18 cellular contexts compared by ENCODE assay signal in the genomic region with DNA sequence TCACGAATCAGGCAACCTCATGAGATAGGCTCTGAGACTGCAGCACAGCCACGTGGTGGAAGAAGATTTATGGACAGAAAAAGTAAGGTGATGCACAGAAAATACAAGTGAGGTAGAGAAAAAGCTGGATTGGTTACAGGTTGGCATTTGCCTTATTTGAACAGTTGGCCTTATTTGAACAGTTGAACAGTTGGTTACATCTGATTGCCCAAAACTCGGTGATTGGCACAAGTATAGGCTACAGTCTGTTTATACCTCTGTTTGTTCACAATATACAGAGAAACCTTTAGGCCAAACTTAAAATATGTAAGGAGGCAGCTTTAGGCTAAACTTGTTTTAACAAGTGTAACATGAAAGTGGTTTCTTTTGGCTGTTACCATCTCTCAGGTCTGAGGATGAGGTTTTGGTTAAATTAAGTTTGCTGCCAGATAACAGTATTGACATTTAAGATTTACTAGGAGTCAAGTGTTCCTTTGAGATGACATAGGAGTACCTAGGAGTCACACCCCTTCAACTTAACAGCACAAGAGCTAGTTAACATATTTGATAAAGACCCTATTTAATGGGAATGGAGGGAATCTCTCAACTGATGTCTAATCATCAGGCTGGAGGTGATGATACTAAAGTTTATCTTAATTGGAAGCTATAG. TPM values are rescaled to one million over a fixed set of nuclear protein-coding genes. Genes with fewer than 3 reads are reported as not detected.
A peak's percentile ranks its signal among the peaks of the same experiment; 100 is the strongest.
DNase-seq lines count a peak whose midpoint lies in the region; ATAC-seq, FAIRE-seq and TF ChIP-seq lines count a peak whose summit lies in the region.
"Had no signal": no experiment of that assay in that cellular context is flagged by ENCODE, and none has a peak within 500 bp of the region (broad histone marks: within the 10 kb centered on the region; RNA-seq: fewer than 3 reads in every experiment).

No MANE protein-coding gene starts in this region.

- H3K27me3 Mint-ChIP-seq in activated T-cell treated with anti-CD3 and anti-CD28 coated beads, Interleukin-2, amount 50 U/mL, for 72 hours (ENCODE audit: low read depth) = no peaks in the 10 kb centered on the region
- H3K27me3 Mint-ChIP-seq in activated T-cell treated with anti-CD3 and anti-CD28 coated beads, Interleukin-2, amount 50 U/mL, for 4 hours (ENCODE audit: low read depth) = no peaks in the 10 kb centered on the region
- H3K27me3 Mint-ChIP-seq: CD4-positive, CD25-positive, alpha-beta regulatory T cell had no signal

- no peak overlapping the region for H3K4me3 ChIP-seq in endothelial cell of umbilical vein (replicated peaks in 1 of 3; ENCODE audit: insufficient read depth in 1 of 3, low read depth in 1 of 3, low read length in 3 of 3)
- H3K4me3 ChIP-seq: BLaER1, HAP-1 had no signal

- no peak for TF ChIP-seq CTCF in endothelial cell of umbilical vein (IDR thresholded peaks at IDR 0.05; ENCODE audit: extremely low read depth in 1 of 2, insufficient read depth in 1 of 2, low read depth in 1 of 2, low read length in 2 of 2)

- no peak for DNase-seq in activated T-cell treated with anti-CD3 and anti-CD28 coated beads, Interleukin-2, amount 50 U/mL, for 72 hours
- DNase-seq in activated T-cell treated with anti-CD3 and anti-CD28 coated beads, Interleukin-2, amount 50 U/mL, for 4 hours = no peak
- DNase-seq in NCI-H69 (lab: John Stamatoyannopoulos, UW) (peak; percentile 1), endothelial cell of umbilical vein (ENCODE audit: low read depth, low spot score) (no peak), NCI-H82 (lab: John Stamatoyannopoulos, UW) (no peak), GM19240 (ENCODE audit: insufficient read length, low spot score) (no peak), NCI-H1092 treated with DMSO at 0.1 percent for 48 hours (lab: John Stamatoyannopoulos, UW) (no peak)
- DNase-seq: 8988T; AML-193; CD4-positive, CD25-positive, alpha-beta regulatory T cell; DMS53; GF-D8; IMR-90 had no signal

- peaks cover 4% of the 10 kb centered on the region in 2 donors for H3K36me3 Mint-ChIP-seq in activated T-cell treated with anti-CD3 and anti-CD28 coated beads, Interleukin-2, amount 50 U/mL, for 72 hours (ENCODE audit: insufficient read depth in 2 of 2)
- no peaks in the 10 kb centered on the region for H3K36me3 Mint-ChIP-seq in activated T-cell treated with anti-CD3 and anti-CD28 coated beads, Interleukin-2, amount 50 U/mL, for 4 hours (ENCODE audit: insufficient read depth)

- ATAC-seq in activated T-cell treated with anti-CD3 and anti-CD28 coated beads, Interleukin-2, amount 50 U/mL, for 72 hours (replicated peaks in 1 of 2) = no peak
- no peak for ATAC-seq in activated T-cell treated with anti-CD3 and anti-CD28 coated beads, Interleukin-2, amount 50 U/mL, for 4 hours

- no TSS peak for BruUV-seq in endothelial cell of umbilical vein (replicated peaks; lab: Mats Ljungman, UMichigan)

- intact Hi-C loops in endothelial cell of umbilical vein (cut with micrococcal nuclease) = no loop called here

- H3K9me3 ChIP-seq in endothelial cell of umbilical vein (replicated peaks; ENCODE audit: control insufficient read depth, insufficient read depth, low read length) = no peaks in the 10 kb centered on the region
- H3K9me3 ChIP-seq: HAP-1 had no signal

- H3K9me1 ChIP-seq in endothelial cell of umbilical vein (replicated peaks; ENCODE audit: control insufficient read depth, extremely low read depth, insufficient read depth, low read length) = no peaks in the 10 kb centered on the region

- H2AFZ ChIP-seq in endothelial cell of umbilical vein (ENCODE audit: low read depth, low read length) = no peak overlapping the region

- no peak overlapping the region for H3K9ac ChIP-seq in endothelial cell of umbilical vein (replicated peaks; ENCODE audit: extremely low read depth, insufficient read depth, low read length)
- H3K9ac ChIP-seq: BLaER1 had no signal

- no peaks in the 10 kb centered on the region for H4K20me1 ChIP-seq in endothelial cell of umbilical vein (replicated peaks; ENCODE audit: control insufficient read depth, extremely low read depth, insufficient read depth, low read length)
- H4K20me1 ChIP-seq: BLaER1 had no signal

- H3K27ac Mint-ChIP-seq in activated T-cell treated with anti-CD3 and anti-CD28 coated beads, Interleukin-2, amount 50 U/mL, for 72 hours = peak overlapping the region; percentile 82
- H3K27ac Mint-ChIP-seq: CD4-positive, CD25-positive, alpha-beta regulatory T cell had no signal

- H3K4me1 ChIP-seq in endothelial cell of umbilical vein (ENCODE audit: control insufficient read depth, extremely low read depth, insufficient read depth, low read length) = no peaks in the 10 kb centered on the region
- H3K4me1 ChIP-seq: BLaER1, HAP-1 had no signal

- no peaks in the 10 kb centered on the region for H3K36me3 ChIP-seq in endothelial cell of umbilical vein (ENCODE audit: control insufficient read depth in 2 of 2, extremely low read depth in 1 of 2, insufficient read depth in 2 of 2, low read length in 2 of 2)
- H3K36me3 ChIP-seq: BLaER1, HAP-1 had no signal

- H3K4me3 Mint-ChIP-seq in activated T-cell treated with anti-CD3 and anti-CD28 coated beads, Interleukin-2, amount 50 U/mL, for 72 hours = no peak overlapping the region
- H3K4me3 Mint-ChIP-seq in activated T-cell treated with anti-CD3 and anti-CD28 coated beads, Interleukin-2, amount 50 U/mL, for 4 hours = no peak overlapping the region

- H3K4me1 Mint-ChIP-seq in activated T-cell treated with anti-CD3 and anti-CD28 coated beads, Interleukin-2, amount 50 U/mL, for 72 hours (ENCODE audit: low read depth) = peaks cover 5% of the 10 kb centered on the region
- no peaks in the 10 kb centered on the region for H3K4me1 Mint-ChIP-seq in activated T-cell treated with anti-CD3 and anti-CD28 coated beads, Interleukin-2, amount 50 U/mL, for 4 hours (ENCODE audit: low read depth)

- H3K9me3 Mint-ChIP-seq in activated T-cell treated with anti-CD3 and anti-CD28 coated beads, Interleukin-2, amount 50 U/mL, for 72 hours = peaks cover 0 to 5% of the 10 kb centered on the region in 2 donors
- no peaks in the 10 kb centered on the region for H3K9me3 Mint-ChIP-seq in activated T-cell treated with anti-CD3 and anti-CD28 coated beads, Interleukin-2, amount 50 U/mL, for 4 hours

- peak; percentile 28 for FAIRE-seq in endothelial cell of umbilical vein (lab: Jason Lieb, UNC)
- FAIRE-seq: GM19239, H1 had no signal

- no peak for TF ChIP-seq POLR2A in endothelial cell of umbilical vein (IDR thresholded peaks at IDR 0.05; ENCODE audit: low read depth, low read length)

- POLR2A ChIA-PET in endothelial cell of umbilical vein (lab: Charles Lee) = no interaction called here

- H3K4me2 ChIP-seq in endothelial cell of umbilical vein (ENCODE audit: insufficient read depth, low read length) = no peak overlapping the region
- H3K4me2 ChIP-seq: BLaER1 had no signal

- H3K27me3 ChIP-seq in endothelial cell of umbilical vein (ENCODE audit: control insufficient read depth in 2 of 2, insufficient read depth in 2 of 2, low read length in 2 of 2) = peaks cover 4% of the 10 kb centered on the region in 2 experiments
- H3K27me3 ChIP-seq: BLaER1 had no signal

- CTCF ChIA-PET in endothelial cell of umbilical vein (lab: Charles Lee) = interaction anchor here (1.2 kb wide), 2 partner anchors 9 to 40 kb away, joined by 3 to 7 read pairs; no protein-coding TSS in a partner anchor

- H3K27ac ChIP-seq in endothelial cell of umbilical vein (ENCODE audit: insufficient read depth, low read depth, low read length) = no peak overlapping the region
- H3K27ac ChIP-seq: BLaER1, HL-60 had no signal

- dilution Hi-C loops in endothelial cell of umbilical vein (cut with MboI; ENCODE audit: extremely low pct_ligation_motif_present, low sequenced_read_pairs) = no loop called here

- H3K79me2 ChIP-seq in endothelial cell of umbilical vein (ENCODE audit: control insufficient read depth, insufficient read depth, low read length) = no peaks in the 10 kb centered on the region

TF ChIP-seq in endothelial cell of umbilical vein, 7 proteins besides CTCF, POLR2A, EP300 and RAD21:
- TF ChIP-seq, protein P1, sequence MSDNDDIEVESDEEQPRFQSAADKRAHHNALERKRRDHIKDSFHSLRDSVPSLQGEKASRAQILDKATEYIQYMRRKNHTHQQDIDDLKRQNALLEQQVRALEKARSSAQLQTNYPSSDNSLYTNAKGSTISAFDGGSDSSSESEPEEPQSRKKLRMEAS (IDR thresholded peaks at IDR 0.05; ENCODE audit: insufficient read depth, insufficient read length) = no peak
- TF ChIP-seq FOS (IDR thresholded peaks at IDR 0.05; ENCODE audit: borderline replicate concordance, insufficient read depth, low read length) = no peak
- no peak for TF ChIP-seq EZH2 (IDR thresholded peaks at IDR 0.05; ENCODE audit: borderline replicate concordance, low read depth, low read length, severe bottlenecking)
- TF ChIP-seq GATA2 (IDR thresholded peaks at IDR 0.05; ENCODE audit: insufficient read depth, insufficient read length, low read depth, low read length) = no peak
- TF ChIP-seq MYC (IDR thresholded peaks at IDR 0.05; ENCODE audit: low read depth, low read length) = no peak
- TF ChIP-seq POLR2AphosphoS5 (IDR thresholded peaks at IDR 0.05; ENCODE audit: insufficient read depth, low read depth, low read length) = no peak
- no peak for TF ChIP-seq JUN (IDR thresholded peaks at IDR 0.05; ENCODE audit: borderline replicate concordance, insufficient read depth, insufficient read length, low read depth)
TF ChIP-seq in endothelial cell of umbilical vein: peak in this region for 0.

RNA-seq across cellular contexts. Expression of a gene that starts 16.5 kb away (rescaled TPM):
- 10 to 100 TPM; 12.6 to 13.5 TPM for total RNA-seq in activated T-cell treated with anti-CD3 and anti-CD28 coated beads, Interleukin-2, amount 50 U/mL, for 72 hours
- 1 to 10 TPM; 2.3 to 3.4 (median 2.7) TPM for total RNA-seq in activated T-cell treated with anti-CD3 and anti-CD28 coated beads, Interleukin-2, amount 50 U/mL, for 4 hours
- 1.5 and 1.7 TPM in 2 replicates for total RNA-seq in endothelial cell of umbilical vein
- polyA plus RNA-seq in endothelial cell of umbilical vein = 0.57 and 0.62 TPM in 2 replicates
- 0.40 and 0.49 TPM in 2 replicates for polyA plus RNA-seq in endothelial cell of umbilical vein (2011; cell fraction: cytosol; rRNA removed)
- polyA plus RNA-seq in endothelial cell of umbilical vein (2011; cell fraction: nucleus; rRNA removed) = 0.94 and 1.1 TPM in 2 replicates
- polyA plus RNA-seq in endothelial cell of umbilical vein (2012) = 0.79 and 1.7 TPM in 2 replicates
- 1.1 and 1.5 TPM in 2 replicates for polyA minus RNA-seq in endothelial cell of umbilical vein
- polyA minus RNA-seq in endothelial cell of umbilical vein (2011; cell fraction: cytosol; rRNA and poly(A)+ RNA removed) = 0.51 TPM
- 0.77 and 0.96 TPM in 2 replicates for polyA minus RNA-seq in endothelial cell of umbilical vein (2011; cell fraction: nucleus; rRNA and poly(A)+ RNA removed)
